In genomic region chr5:178241259-178241658, GRCh38 we compare ENCODE assay signal across 12 cellular contexts. TPM values are rescaled to one million over a fixed set of nuclear protein-coding genes. Genes with fewer than 3 reads are reported as not detected.
DNase-seq lines count a peak whose midpoint lies in the region; ATAC-seq lines count a peak whose summit lies in the region.
"Had no signal": no experiment of that assay in that cellular context is flagged by ENCODE, and none has a peak within 500 bp of the region (broad histone marks: within the 10 kb centered on the region; RNA-seq: fewer than 3 reads in every experiment).

No MANE protein-coding gene starts in this region.

- H3K36me3 ChIP-seq in BLaER1 (no peaks in the 10 kb centered on the region), H7 (replicated peaks; ENCODE audit: control insufficient read depth, insufficient read depth, low read length) (no peaks in the 10 kb centered on the region)
- H3K36me3 ChIP-seq: thoracic aorta had no signal

- H3K4me3 ChIP-seq in BLaER1 (peak overlapping the region; percentile 50), H7 (ENCODE audit: insufficient read depth, low read depth, low read length) (no peak overlapping the region)
- H3K4me3 ChIP-seq: thoracic aorta had no signal

- peak overlapping the region; percentile 77 for H3K4me3 Mint-ChIP-seq in memory B cell

- peak overlapping the region in 1 of 2 donors; percentile 93 for H3K27ac Mint-ChIP-seq in activated naive CD4-positive, alpha-beta T cell treated with anti-CD3 and anti-CD28 coated beads, Interleukin-2, amount 50 U/mL, for 72 hours
- peak overlapping the region; percentile 71 for H3K27ac Mint-ChIP-seq in memory B cell

- no peaks in the 10 kb centered on the region for H3K27me3 Mint-ChIP-seq in memory B cell

- H3K36me3 Mint-ChIP-seq in activated naive CD4-positive, alpha-beta T cell treated with anti-CD3 and anti-CD28 coated beads, Interleukin-2, amount 50 U/mL, for 72 hours = no peaks in the 10 kb centered on the region
- no peaks in the 10 kb centered on the region for H3K36me3 Mint-ChIP-seq in memory B cell

- ATAC-seq in HG02763 (IDR thresholded peaks at IDR 0.05; ENCODE audit: unreplicated experiment) = peak; percentile 34
- ATAC-seq in activated naive CD4-positive, alpha-beta T cell treated with anti-CD3 and anti-CD28 coated beads, Interleukin-2, amount 50 U/mL, for 72 hours = peak; percentile 8 to 11
- peak; percentile 26 for ATAC-seq in memory B cell (ENCODE audit: low read depth)
- ATAC-seq in GM18861 (IDR thresholded peaks at IDR 0.05; ENCODE audit: unreplicated experiment) = no peak
- no peak for ATAC-seq in GM18867 (IDR thresholded peaks at IDR 0.05; ENCODE audit: unreplicated experiment)

- H3K9ac ChIP-seq in BLaER1 = peak overlapping the region; percentile 68

- H3K4me1 ChIP-seq in BLaER1 = peaks cover 77% of the 10 kb centered on the region

- no peaks in the 10 kb centered on the region for H3K9me3 Mint-ChIP-seq in activated naive CD4-positive, alpha-beta T cell treated with anti-CD3 and anti-CD28 coated beads, Interleukin-2, amount 50 U/mL, for 72 hours
- no peaks in the 10 kb centered on the region for H3K9me3 Mint-ChIP-seq in memory B cell

- no peak for DNase-seq in activated naive CD4-positive, alpha-beta T cell treated with anti-CD3 and anti-CD28 coated beads, Interleukin-2, amount 50 U/mL, for 72 hours (ENCODE audit: low spot score in 2 of 2)
- DNase-seq in memory B cell (ENCODE audit: low spot score in 2 of 2) = no peak
- DNase-seq in superior temporal gyrus (ENCODE audit: extremely low spot score) = no peak
- DNase-seq in H7 = no peak
- DNase-seq: NCI-H526, T-helper 9 cell had no signal

- H3K4me1 Mint-ChIP-seq in memory B cell = peaks cover 18% of the 10 kb centered on the region

- peak overlapping the region; percentile 95 for H3K4me2 ChIP-seq in BLaER1

- H4K20me1 ChIP-seq in BLaER1 = no peaks in the 10 kb centered on the region

- peak overlapping the region; percentile 81 for H3K27ac ChIP-seq in BLaER1
- H3K27ac ChIP-seq: thoracic aorta had no signal

- H3K27me3 ChIP-seq in BLaER1 = no peaks in the 10 kb centered on the region
- H3K27me3 ChIP-seq in H7 (ENCODE audit: control insufficient read depth, insufficient read depth, low read length) = no peaks in the 10 kb centered on the region

- H3K9me3 ChIP-seq in BLaER1 = no peaks in the 10 kb centered on the region
- H3K9me3 ChIP-seq: thoracic aorta had no signal

RNA-seq across cellular contexts. Expression of gene PHYKPL, which starts 8.7 kb away (rescaled TPM):
- total RNA-seq in activated naive CD4-positive, alpha-beta T cell treated with anti-CD3 and anti-CD28 coated beads, Interleukin-2, amount 50 U/mL, for 72 hours = 10 to 100 TPM; 51.1 to 97.6 TPM
- 11.3 and 25.1 TPM in 2 replicates for total RNA-seq in H7 (2014; rRNA removed; shearing (Covaris generic))

RNA-seq across cellular contexts. Expression of gene HNRNPAB, which starts 36.9 kb away (rescaled TPM):
- total RNA-seq in activated naive CD4-positive, alpha-beta T cell treated with anti-CD3 and anti-CD28 coated beads, Interleukin-2, amount 50 U/mL, for 72 hours = 100 to 1,000 TPM; 232 to 253 TPM
- total RNA-seq in H7 (2014; rRNA removed; shearing (Covaris generic)) = 134 and 138 TPM in 2 replicates

RNA-seq across cellular contexts. Expression of gene GMCL2, which starts 54.1 kb away (rescaled TPM):
- not detected for total RNA-seq in activated naive CD4-positive, alpha-beta T cell treated with anti-CD3 and anti-CD28 coated beads, Interleukin-2, amount 50 U/mL, for 72 hours
- total RNA-seq in H7 (2014; rRNA removed; shearing (Covaris generic)) = not detected in 2 replicates
- total RNA-seq: lung microvascular endothelial cell, thoracic aorta had no signal

Comparison
In these comparisons a context has a peak if more than half of its experiments do, and no peak if none do; other contexts are left out.
1. ATAC-seq: peak in HG02763 (single experiment), activated naive CD4-positive, alpha-beta T cell treated with anti-CD3 and anti-CD28 coated beads, Interleukin-2, amount 50 U/mL, for 72 hours (2 of 2) and memory B cell (single experiment); none in GM18861 (single experiment) and GM18867 (single experiment).